ENCODE assay signal across 1 cellular context in genomic region chr11:27234043-27234668, GRCh38.
TF ChIP-seq lines count a peak whose summit lies in the region.

No MANE protein-coding gene starts in this region.

TF ChIP-seq in H1, 55 proteins besides CTCF, POLR2A, EP300 and RAD21 (continued from another document):
- no peak for TF ChIP-seq CBX5 (IDR thresholded peaks at IDR 0.05; ENCODE audit: low read depth, low read length)
- no peak for TF ChIP-seq EGR1 (IDR thresholded peaks at IDR 0.05; ENCODE audit: borderline replicate concordance, low read depth, low read length)
- TF ChIP-seq RNF2 (IDR thresholded peaks at IDR 0.05; ENCODE audit: borderline replicate concordance, low read depth, low read length, missing control alignments, poor library complexity, severe bottlenecking): no peak
- TF ChIP-seq TCF12 (IDR thresholded peaks at IDR 0.05; ENCODE audit: low read depth, low read length): no peak
- no peak for TF ChIP-seq CHD2 (IDR thresholded peaks at IDR 0.05; ENCODE audit: low read length)
